9 cellular contexts compared by ENCODE assay signal in genomic region chr2:949384-949893, GRCh38. TPM values are rescaled to one million over a fixed set of nuclear protein-coding genes. Genes with fewer than 3 reads are reported as not detected.
DNase-seq lines count a peak whose midpoint lies in the region; ATAC-seq and TF ChIP-seq lines count a peak whose summit lies in the region.
"Had no signal": no experiment of that assay in that cellular context is flagged by ENCODE, and none has a peak within 500 bp of the region (broad histone marks: within the 10 kb centered on the region; RNA-seq: fewer than 3 reads in every experiment).

No MANE protein-coding gene starts in this region.

- peak overlapping the region; percentile 54; the same call in 1 of the 2 replicates for H2AFZ ChIP-seq in KMS-11 (ENCODE audit: low read depth)

- H3K4me1 ChIP-seq in BLaER1 (peaks cover 32% of the 10 kb centered on the region), KMS-11 (ENCODE audit: low read depth, poor library complexity, severe bottlenecking) (peaks cover 20% of the 10 kb centered on the region), colonic mucosa (no peaks in the 10 kb centered on the region)

- H4K20me1 ChIP-seq in BLaER1 (0 out of 2 replicates have a peak, but pooled peaks cover 12% of the 10 kb centered on the region), KMS-11 (ENCODE audit: insufficient read depth) (no peaks in the 10 kb centered on the region)

- peaks cover 57% of the 10 kb centered on the region for H3K27me3 ChIP-seq in BLaER1
- peaks cover 14% of the 10 kb centered on the region for H3K27me3 ChIP-seq in KMS-11 (ENCODE audit: insufficient read depth, low read depth)
- peaks cover 31% of the 10 kb centered on the region for H3K27me3 ChIP-seq in colonic mucosa

- H3K27ac ChIP-seq in BLaER1: no peak overlapping the region
- no peak overlapping the region for H3K27ac ChIP-seq in KMS-11
- no peak overlapping the region for H3K27ac ChIP-seq in colonic mucosa
- H3K27ac ChIP-seq in caudate nucleus (ENCODE audit: low read depth, low read length): no peak overlapping the region

- CTCF ChIA-PET in HEK293T (lab: Yijun Ruan, JAX): no interaction called here

- peaks cover 4% of the 10 kb centered on the region for H3K9me3 Mint-ChIP-seq in neural crest cell

- H3K79me2 ChIP-seq in KMS-11 (ENCODE audit: insufficient read depth, low read depth): no peaks in the 10 kb centered on the region

- ATAC-seq in HG02970 (IDR thresholded peaks at IDR 0.05; ENCODE audit: low FRiP score, unreplicated experiment): no peak

- H3K4me3 Mint-ChIP-seq in neural crest cell: peak overlapping the region; percentile 84

- no peak overlapping the region; the same call in 1 of the 2 replicates for H3K9ac ChIP-seq in BLaER1
- H3K9ac ChIP-seq in KMS-11: no peak overlapping the region
- H3K9ac ChIP-seq in colonic mucosa (ENCODE audit: low read depth in 2 of 2, low read length in 2 of 2): no peak overlapping the region

- H3K36me3 Mint-ChIP-seq in neural crest cell (ENCODE audit: low read depth): peaks cover 5% of the 10 kb centered on the region

- peak overlapping the region; percentile 70 for H3K4me3 ChIP-seq in BLaER1
- H3K4me3 ChIP-seq in KMS-11 (IDR thresholded peaks at IDR 0.05; ENCODE audit: insufficient read depth, low read depth, low read length): no peak overlapping the region
- peak overlapping the region; percentile 45 for H3K4me3 ChIP-seq in colonic mucosa

- TF ChIP-seq CTCF in KMS-11 (conservative IDR thresholded peaks at IDR 0.05; ENCODE audit: low read depth, low read length) (no peak), colonic mucosa (IDR thresholded peaks at IDR 0.05) (no peak), neural crest cell (conservative IDR thresholded peaks at IDR 0.05) (no peak)

- POLR2A ChIA-PET in HEK293T (lab: Yijun Ruan, JAX): no interaction called here

- peaks cover 86% of the 10 kb centered on the region for H3K27me3 Mint-ChIP-seq in neural crest cell (ENCODE audit: low read depth)

- DNase-seq in colonic mucosa: no peak
- DNase-seq in neural crest cell (ENCODE audit: low read depth, low spot score): no peak
- DNase-seq in caudate nucleus (lab: John Stamatoyannopoulos, UW): no peak
- no peak for DNase-seq in AG20443 (ENCODE audit: low spot score)
- DNase-seq in HEK293T (ENCODE audit: extremely low spot score): no peak
- DNase-seq: cortex of kidney had no signal

- H3K27ac Mint-ChIP-seq in neural crest cell (ENCODE audit: unreplicated experiment): no peak overlapping the region

- intact Hi-C loops in colonic mucosa (cut with DNase I): no loop called here

- H3K4me1 Mint-ChIP-seq in neural crest cell: peaks cover 10% of the 10 kb centered on the region

- peaks cover 8% of the 10 kb centered on the region for H3K9me3 ChIP-seq in BLaER1
- H3K9me3 ChIP-seq in colonic mucosa: no peaks in the 10 kb centered on the region

- H3K4me2 ChIP-seq in BLaER1: peak overlapping the region; percentile 89
- H3K4me2 ChIP-seq in KMS-11: peak overlapping the region; percentile 57

- H3K36me3 ChIP-seq in BLaER1: no peaks in the 10 kb centered on the region
- no peaks in the 10 kb centered on the region for H3K36me3 ChIP-seq in KMS-11 (ENCODE audit: insufficient read depth)
- H3K36me3 ChIP-seq in colonic mucosa: no peaks in the 10 kb centered on the region

TF ChIP-seq in HEK293T, 16 proteins besides CTCF, POLR2A, EP300 and RAD21:
- TF ChIP-seq FOXA1 (IDR thresholded peaks at IDR 0.05) (no peak), ELF4 (IDR thresholded peaks at IDR 0.05) (no peak), CTBP1 (IDR thresholded peaks at IDR 0.05; ENCODE audit: borderline replicate concordance) (no peak), LEF1 (IDR thresholded peaks at IDR 0.05; ENCODE audit: borderline replicate concordance) (no peak), ZNF384 (IDR thresholded peaks at IDR 0.05) (no peak), FOXK2 (IDR thresholded peaks at IDR 0.05) (no peak), L3MBTL2 (conservative IDR thresholded peaks at IDR 0.05) (no peak)

RNA-seq across cellular contexts. Expression of gene SNTG2, which starts 1.2 kb away (rescaled TPM):
- total RNA-seq in colonic mucosa (1 to 10 TPM in 1 of 2 donors, under 1 TPM in 1; 0.72 to 1.0 TPM), neural crest cell (0.36 and 0.47 TPM in 2 replicates)
